Comparison of ENCODE assay signal across 1 cellular context in the genomic region with DNA sequence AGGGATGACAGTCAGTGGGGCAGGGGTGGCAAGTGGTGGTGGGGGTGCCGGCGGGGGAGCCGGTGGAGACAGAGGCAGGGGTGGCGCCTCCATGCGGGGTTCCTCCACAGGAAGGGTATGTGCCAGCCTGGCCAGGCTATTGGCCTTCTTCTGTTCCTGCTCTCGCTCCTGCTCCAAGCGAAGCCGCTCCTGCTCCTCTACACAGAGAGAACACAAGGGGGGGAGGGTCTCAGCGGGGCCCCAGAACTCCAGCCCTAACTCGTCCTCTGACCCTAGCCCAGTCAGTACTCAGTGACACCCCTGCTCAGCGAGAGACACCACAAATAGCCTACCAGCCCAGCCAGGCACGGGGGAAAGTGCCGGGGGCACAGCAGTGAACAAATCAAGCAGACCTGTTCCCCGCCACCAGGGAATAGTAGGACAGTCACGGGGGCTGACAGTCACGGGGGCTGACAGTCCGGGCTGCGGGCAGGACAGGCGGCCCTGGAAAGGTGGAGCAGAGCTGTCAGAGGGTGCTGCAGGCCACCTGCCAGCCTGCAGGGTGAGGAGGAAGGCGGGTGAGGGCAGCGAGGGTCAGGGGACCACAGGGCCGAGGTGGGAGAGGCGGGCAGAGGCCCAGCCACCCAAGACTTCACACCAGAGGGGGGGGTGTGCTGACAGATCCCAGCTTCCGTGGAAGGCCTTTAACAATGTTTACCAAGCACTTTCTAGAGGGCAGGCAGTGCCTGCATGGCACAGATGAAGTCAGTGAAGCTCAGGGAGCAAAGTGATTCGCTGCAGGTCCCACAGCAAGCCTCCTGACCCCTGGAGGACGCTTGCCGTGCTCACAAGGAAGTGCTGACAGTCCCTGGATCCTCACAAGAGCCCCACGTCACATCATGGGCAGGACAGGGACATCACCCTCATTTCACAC.
TF ChIP-seq lines count a peak whose summit lies in the region.

No MANE protein-coding gene starts in this region.

TF ChIP-seq in H1, 55 proteins besides CTCF, POLR2A, EP300 and RAD21:
- TF ChIP-seq TAF7 (optimal IDR thresholded peaks at IDR 0.05; ENCODE audit: borderline replicate concordance, low read depth, low read length), result no peak
- TF ChIP-seq KDM1A (IDR thresholded peaks at IDR 0.05; ENCODE audit: borderline replicate concordance, low read length), result no peak
- TF ChIP-seq, protein P1, sequence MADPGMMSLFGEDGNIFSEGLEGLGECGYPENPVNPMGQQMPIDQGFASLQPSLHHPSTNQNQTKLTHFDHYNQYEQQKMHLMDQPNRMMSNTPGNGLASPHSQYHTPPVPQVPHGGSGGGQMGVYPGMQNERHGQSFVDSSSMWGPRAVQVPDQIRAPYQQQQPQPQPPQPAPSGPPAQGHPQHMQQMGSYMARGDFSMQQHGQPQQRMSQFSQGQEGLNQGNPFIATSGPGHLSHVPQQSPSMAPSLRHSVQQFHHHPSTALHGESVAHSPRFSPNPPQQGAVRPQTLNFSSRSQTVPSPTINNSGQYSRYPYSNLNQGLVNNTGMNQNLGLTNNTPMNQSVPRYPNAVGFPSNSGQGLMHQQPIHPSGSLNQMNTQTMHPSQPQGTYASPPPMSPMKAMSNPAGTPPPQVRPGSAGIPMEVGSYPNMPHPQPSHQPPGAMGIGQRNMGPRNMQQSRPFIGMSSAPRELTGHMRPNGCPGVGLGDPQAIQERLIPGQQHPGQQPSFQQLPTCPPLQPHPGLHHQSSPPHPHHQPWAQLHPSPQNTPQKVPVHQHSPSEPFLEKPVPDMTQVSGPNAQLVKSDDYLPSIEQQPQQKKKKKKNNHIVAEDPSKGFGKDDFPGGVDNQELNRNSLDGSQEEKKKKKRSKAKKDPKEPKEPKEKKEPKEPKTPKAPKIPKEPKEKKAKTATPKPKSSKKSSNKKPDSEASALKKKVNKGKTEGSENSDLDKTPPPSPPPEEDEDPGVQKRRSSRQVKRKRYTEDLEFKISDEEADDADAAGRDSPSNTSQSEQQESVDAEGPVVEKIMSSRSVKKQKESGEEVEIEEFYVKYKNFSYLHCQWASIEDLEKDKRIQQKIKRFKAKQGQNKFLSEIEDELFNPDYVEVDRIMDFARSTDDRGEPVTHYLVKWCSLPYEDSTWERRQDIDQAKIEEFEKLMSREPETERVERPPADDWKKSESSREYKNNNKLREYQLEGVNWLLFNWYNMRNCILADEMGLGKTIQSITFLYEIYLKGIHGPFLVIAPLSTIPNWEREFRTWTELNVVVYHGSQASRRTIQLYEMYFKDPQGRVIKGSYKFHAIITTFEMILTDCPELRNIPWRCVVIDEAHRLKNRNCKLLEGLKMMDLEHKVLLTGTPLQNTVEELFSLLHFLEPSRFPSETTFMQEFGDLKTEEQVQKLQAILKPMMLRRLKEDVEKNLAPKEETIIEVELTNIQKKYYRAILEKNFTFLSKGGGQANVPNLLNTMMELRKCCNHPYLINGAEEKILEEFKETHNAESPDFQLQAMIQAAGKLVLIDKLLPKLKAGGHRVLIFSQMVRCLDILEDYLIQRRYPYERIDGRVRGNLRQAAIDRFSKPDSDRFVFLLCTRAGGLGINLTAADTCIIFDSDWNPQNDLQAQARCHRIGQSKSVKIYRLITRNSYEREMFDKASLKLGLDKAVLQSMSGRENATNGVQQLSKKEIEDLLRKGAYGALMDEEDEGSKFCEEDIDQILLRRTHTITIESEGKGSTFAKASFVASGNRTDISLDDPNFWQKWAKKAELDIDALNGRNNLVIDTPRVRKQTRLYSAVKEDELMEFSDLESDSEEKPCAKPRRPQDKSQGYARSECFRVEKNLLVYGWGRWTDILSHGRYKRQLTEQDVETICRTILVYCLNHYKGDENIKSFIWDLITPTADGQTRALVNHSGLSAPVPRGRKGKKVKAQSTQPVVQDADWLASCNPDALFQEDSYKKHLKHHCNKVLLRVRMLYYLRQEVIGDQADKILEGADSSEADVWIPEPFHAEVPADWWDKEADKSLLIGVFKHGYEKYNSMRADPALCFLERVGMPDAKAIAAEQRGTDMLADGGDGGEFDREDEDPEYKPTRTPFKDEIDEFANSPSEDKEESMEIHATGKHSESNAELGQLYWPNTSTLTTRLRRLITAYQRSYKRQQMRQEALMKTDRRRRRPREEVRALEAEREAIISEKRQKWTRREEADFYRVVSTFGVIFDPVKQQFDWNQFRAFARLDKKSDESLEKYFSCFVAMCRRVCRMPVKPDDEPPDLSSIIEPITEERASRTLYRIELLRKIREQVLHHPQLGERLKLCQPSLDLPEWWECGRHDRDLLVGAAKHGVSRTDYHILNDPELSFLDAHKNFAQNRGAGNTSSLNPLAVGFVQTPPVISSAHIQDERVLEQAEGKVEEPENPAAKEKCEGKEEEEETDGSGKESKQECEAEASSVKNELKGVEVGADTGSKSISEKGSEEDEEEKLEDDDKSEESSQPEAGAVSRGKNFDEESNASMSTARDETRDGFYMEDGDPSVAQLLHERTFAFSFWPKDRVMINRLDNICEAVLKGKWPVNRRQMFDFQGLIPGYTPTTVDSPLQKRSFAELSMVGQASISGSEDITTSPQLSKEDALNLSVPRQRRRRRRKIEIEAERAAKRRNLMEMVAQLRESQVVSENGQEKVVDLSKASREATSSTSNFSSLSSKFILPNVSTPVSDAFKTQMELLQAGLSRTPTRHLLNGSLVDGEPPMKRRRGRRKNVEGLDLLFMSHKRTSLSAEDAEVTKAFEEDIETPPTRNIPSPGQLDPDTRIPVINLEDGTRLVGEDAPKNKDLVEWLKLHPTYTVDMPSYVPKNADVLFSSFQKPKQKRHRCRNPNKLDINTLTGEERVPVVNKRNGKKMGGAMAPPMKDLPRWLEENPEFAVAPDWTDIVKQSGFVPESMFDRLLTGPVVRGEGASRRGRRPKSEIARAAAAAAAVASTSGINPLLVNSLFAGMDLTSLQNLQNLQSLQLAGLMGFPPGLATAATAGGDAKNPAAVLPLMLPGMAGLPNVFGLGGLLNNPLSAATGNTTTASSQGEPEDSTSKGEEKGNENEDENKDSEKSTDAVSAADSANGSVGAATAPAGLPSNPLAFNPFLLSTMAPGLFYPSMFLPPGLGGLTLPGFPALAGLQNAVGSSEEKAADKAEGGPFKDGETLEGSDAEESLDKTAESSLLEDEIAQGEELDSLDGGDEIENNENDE (IDR thresholded peaks at IDR 0.05; ENCODE audit: insufficient replicate concordance, low read length), result no peak
- TF ChIP-seq CBX5 (IDR thresholded peaks at IDR 0.05; ENCODE audit: low read depth, low read length), result no peak
- TF ChIP-seq KDM4A (IDR thresholded peaks at IDR 0.05; ENCODE audit: low read depth, low read length, severe bottlenecking), result no peak
- no peak for TF ChIP-seq TBP (IDR thresholded peaks at IDR 0.05; ENCODE audit: low read depth, low read length)
- TF ChIP-seq HDAC2 (IDR thresholded peaks at IDR 0.05; ENCODE audit: borderline replicate concordance in 1 of 2, low read depth in 2 of 2, low read length in 2 of 2), result no peak
- TF ChIP-seq TAF1 (IDR thresholded peaks at IDR 0.05; ENCODE audit: low read depth, low read length), result no peak
TF ChIP-seq in H1: peak in this region for 0.
